ENCODE assay signal across 1 cellular context in the genomic region with DNA sequence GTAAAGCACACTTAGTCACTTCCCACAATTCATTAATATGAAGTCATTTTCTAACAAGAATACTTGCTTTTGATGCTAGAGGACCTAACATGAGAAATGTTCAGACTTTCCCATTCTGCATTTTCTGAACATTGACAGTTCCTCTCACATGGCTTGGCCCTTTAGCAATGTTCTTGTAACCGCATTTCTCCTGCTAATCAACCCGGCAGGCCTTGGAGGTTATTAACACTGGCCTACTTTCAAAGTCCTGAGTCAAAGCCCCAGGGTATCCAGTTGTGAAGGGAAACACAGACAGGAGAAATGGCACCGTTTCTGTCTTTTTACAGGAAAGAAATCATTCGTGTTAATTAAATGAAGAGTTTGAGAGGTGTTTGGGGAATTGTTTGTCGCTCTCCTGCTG.
TF ChIP-seq lines count a peak whose summit lies in the region.

No MANE protein-coding gene starts in this region.

TF ChIP-seq in H1, 55 proteins besides CTCF, POLR2A, EP300 and RAD21:
- TF ChIP-seq BACH1 (IDR thresholded peaks at IDR 0.05; ENCODE audit: low read length) (no peak), BRCA1 (IDR thresholded peaks at IDR 0.05; ENCODE audit: low read depth, low read length) (no peak), ASH2L (IDR thresholded peaks at IDR 0.05; ENCODE audit: low read length) (no peak), CTBP2 (IDR thresholded peaks at IDR 0.05; ENCODE audit: borderline replicate concordance, insufficient read depth, insufficient read length, low read length) (no peak), CHD2 (IDR thresholded peaks at IDR 0.05; ENCODE audit: low read length) (no peak), SUZ12 (IDR thresholded peaks at IDR 0.05; ENCODE audit: low read length) (no peak), SP2 (IDR thresholded peaks at IDR 0.05; ENCODE audit: low read length) (no peak), TAF1 (IDR thresholded peaks at IDR 0.05; ENCODE audit: low read depth, low read length) (no peak), HDAC2 (IDR thresholded peaks at IDR 0.05; ENCODE audit: borderline replicate concordance in 1 of 2, low read depth in 2 of 2, low read length in 2 of 2) (no peak), TAF7 (optimal IDR thresholded peaks at IDR 0.05; ENCODE audit: borderline replicate concordance, low read depth, low read length) (no peak), HDAC6 (IDR thresholded peaks at IDR 0.05; ENCODE audit: low read depth, low read length) (no peak), CREB1 (IDR thresholded peaks at IDR 0.05) (no peak), SIN3A (conservative IDR thresholded peaks at IDR 0.05 in 1 of 2, IDR thresholded peaks at IDR 0.05 in 1 of 2; ENCODE audit: low read depth in 1 of 2, low read length in 2 of 2) (no peak), EGR1 (IDR thresholded peaks at IDR 0.05; ENCODE audit: borderline replicate concordance, low read depth, low read length) (no peak)
- TF ChIP-seq, protein P1, sequence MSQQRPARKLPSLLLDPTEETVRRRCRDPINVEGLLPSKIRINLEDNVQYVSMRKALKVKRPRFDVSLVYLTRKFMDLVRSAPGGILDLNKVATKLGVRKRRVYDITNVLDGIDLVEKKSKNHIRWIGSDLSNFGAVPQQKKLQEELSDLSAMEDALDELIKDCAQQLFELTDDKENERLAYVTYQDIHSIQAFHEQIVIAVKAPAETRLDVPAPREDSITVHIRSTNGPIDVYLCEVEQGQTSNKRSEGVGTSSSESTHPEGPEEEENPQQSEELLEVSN (IDR thresholded peaks at IDR 0.05), result no peak
- TF ChIP-seq, protein P2, sequence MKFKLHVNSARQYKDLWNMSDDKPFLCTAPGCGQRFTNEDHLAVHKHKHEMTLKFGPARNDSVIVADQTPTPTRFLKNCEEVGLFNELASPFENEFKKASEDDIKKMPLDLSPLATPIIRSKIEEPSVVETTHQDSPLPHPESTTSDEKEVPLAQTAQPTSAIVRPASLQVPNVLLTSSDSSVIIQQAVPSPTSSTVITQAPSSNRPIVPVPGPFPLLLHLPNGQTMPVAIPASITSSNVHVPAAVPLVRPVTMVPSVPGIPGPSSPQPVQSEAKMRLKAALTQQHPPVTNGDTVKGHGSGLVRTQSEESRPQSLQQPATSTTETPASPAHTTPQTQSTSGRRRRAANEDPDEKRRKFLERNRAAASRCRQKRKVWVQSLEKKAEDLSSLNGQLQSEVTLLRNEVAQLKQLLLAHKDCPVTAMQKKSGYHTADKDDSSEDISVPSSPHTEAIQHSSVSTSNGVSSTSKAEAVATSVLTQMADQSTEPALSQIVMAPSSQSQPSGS (IDR thresholded peaks at IDR 0.05; ENCODE audit: low read length), result no peak
- TF ChIP-seq, protein P3, sequence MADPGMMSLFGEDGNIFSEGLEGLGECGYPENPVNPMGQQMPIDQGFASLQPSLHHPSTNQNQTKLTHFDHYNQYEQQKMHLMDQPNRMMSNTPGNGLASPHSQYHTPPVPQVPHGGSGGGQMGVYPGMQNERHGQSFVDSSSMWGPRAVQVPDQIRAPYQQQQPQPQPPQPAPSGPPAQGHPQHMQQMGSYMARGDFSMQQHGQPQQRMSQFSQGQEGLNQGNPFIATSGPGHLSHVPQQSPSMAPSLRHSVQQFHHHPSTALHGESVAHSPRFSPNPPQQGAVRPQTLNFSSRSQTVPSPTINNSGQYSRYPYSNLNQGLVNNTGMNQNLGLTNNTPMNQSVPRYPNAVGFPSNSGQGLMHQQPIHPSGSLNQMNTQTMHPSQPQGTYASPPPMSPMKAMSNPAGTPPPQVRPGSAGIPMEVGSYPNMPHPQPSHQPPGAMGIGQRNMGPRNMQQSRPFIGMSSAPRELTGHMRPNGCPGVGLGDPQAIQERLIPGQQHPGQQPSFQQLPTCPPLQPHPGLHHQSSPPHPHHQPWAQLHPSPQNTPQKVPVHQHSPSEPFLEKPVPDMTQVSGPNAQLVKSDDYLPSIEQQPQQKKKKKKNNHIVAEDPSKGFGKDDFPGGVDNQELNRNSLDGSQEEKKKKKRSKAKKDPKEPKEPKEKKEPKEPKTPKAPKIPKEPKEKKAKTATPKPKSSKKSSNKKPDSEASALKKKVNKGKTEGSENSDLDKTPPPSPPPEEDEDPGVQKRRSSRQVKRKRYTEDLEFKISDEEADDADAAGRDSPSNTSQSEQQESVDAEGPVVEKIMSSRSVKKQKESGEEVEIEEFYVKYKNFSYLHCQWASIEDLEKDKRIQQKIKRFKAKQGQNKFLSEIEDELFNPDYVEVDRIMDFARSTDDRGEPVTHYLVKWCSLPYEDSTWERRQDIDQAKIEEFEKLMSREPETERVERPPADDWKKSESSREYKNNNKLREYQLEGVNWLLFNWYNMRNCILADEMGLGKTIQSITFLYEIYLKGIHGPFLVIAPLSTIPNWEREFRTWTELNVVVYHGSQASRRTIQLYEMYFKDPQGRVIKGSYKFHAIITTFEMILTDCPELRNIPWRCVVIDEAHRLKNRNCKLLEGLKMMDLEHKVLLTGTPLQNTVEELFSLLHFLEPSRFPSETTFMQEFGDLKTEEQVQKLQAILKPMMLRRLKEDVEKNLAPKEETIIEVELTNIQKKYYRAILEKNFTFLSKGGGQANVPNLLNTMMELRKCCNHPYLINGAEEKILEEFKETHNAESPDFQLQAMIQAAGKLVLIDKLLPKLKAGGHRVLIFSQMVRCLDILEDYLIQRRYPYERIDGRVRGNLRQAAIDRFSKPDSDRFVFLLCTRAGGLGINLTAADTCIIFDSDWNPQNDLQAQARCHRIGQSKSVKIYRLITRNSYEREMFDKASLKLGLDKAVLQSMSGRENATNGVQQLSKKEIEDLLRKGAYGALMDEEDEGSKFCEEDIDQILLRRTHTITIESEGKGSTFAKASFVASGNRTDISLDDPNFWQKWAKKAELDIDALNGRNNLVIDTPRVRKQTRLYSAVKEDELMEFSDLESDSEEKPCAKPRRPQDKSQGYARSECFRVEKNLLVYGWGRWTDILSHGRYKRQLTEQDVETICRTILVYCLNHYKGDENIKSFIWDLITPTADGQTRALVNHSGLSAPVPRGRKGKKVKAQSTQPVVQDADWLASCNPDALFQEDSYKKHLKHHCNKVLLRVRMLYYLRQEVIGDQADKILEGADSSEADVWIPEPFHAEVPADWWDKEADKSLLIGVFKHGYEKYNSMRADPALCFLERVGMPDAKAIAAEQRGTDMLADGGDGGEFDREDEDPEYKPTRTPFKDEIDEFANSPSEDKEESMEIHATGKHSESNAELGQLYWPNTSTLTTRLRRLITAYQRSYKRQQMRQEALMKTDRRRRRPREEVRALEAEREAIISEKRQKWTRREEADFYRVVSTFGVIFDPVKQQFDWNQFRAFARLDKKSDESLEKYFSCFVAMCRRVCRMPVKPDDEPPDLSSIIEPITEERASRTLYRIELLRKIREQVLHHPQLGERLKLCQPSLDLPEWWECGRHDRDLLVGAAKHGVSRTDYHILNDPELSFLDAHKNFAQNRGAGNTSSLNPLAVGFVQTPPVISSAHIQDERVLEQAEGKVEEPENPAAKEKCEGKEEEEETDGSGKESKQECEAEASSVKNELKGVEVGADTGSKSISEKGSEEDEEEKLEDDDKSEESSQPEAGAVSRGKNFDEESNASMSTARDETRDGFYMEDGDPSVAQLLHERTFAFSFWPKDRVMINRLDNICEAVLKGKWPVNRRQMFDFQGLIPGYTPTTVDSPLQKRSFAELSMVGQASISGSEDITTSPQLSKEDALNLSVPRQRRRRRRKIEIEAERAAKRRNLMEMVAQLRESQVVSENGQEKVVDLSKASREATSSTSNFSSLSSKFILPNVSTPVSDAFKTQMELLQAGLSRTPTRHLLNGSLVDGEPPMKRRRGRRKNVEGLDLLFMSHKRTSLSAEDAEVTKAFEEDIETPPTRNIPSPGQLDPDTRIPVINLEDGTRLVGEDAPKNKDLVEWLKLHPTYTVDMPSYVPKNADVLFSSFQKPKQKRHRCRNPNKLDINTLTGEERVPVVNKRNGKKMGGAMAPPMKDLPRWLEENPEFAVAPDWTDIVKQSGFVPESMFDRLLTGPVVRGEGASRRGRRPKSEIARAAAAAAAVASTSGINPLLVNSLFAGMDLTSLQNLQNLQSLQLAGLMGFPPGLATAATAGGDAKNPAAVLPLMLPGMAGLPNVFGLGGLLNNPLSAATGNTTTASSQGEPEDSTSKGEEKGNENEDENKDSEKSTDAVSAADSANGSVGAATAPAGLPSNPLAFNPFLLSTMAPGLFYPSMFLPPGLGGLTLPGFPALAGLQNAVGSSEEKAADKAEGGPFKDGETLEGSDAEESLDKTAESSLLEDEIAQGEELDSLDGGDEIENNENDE (IDR thresholded peaks at IDR 0.05; ENCODE audit: insufficient replicate concordance, low read length), result no peak
